In the genomic region with DNA sequence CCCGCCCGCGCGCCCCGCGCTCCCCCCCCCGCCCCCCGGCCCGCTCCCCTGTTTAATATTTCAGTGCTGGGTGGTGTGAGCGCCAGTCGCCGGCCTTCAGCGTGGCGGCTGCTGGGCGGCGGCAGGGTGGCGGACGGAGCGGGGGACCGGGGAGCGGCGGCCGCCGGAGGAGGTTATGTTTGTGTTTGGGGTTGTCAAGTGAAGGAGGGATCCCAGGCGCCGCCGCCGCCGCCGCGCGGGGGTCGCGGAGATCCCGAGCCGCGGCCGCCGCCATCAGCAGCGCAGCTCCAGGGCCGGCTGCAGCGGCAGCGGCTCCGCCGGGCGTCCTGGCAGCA, we compare ENCODE assay signal across 8 cellular contexts. TPM values are rescaled to one million over a fixed set of nuclear protein-coding genes. Genes with fewer than 3 reads are reported as not detected.
DNase-seq lines count a peak whose midpoint lies in the region; ATAC-seq and TF ChIP-seq lines count a peak whose summit lies in the region.

A gene (plus strand): TSS at position 82 of the 335 bp plus-strand sequence. CDS start 3,317 bp downstream, outside the sequence.

- peaks cover 10% of the 10 kb centered on the region for H3K79me1 ChIP-seq in mesendoderm (ENCODE audit: low read length)

- peak within 1 kb of the TSS; percentile 98 for H2BK120ac ChIP-seq in mesendoderm (ENCODE audit: low read depth, low read length)

- H2AFZ ChIP-seq in SU-DHL-6 (ENCODE audit: low read depth, low read length, severe bottlenecking) = peak within 1 kb of the TSS; percentile 85

- H2BK5ac ChIP-seq in mesendoderm (ENCODE audit: low read length) = peak within 1 kb of the TSS; percentile 17

- H3K27me3 ChIP-seq in BLaER1 treated with 17β-estradiol and CSF1 and Interleukin-3, amounts not matched to agents 10 nM and 100 nM = no peaks in the 10 kb centered on the region
- H3K27me3 ChIP-seq in SU-DHL-6 (ENCODE audit: low read length) = no peaks in the 10 kb centered on the region
- no peaks in the 10 kb centered on the region for H3K27me3 ChIP-seq in mesendoderm (ENCODE audit: insufficient read depth, low read length, poor library complexity)
- H3K27me3 ChIP-seq in testis = no peaks in the 10 kb centered on the region

- peaks cover 26% of the 10 kb centered on the region for H3F3A ChIP-seq in SU-DHL-6 (ENCODE audit: insufficient read depth)

- H3K4me1 Mint-ChIP-seq in effector memory CD8-positive, alpha-beta T cell (ENCODE audit: low read depth in 2 of 2) = peaks cover 21 to 28% of the 10 kb centered on the region in 2 donors

- H3K9me3 ChIP-seq in BLaER1 treated with 17β-estradiol and CSF1 and Interleukin-3, amounts not matched to agents 10 nM and 100 nM (replicated peaks in 1 of 11) = peaks cover 2 to 7% (median 5%) of the 10 kb centered on the region in 11 experiments; a peak in 21 of 22 replicates
- H3K9me3 ChIP-seq in HEK293 (ENCODE audit: control insufficient read depth, insufficient read depth, low read depth, low read length) (no peaks in the 10 kb centered on the region), SU-DHL-6 (ENCODE audit: insufficient read depth, low read length) (no peaks in the 10 kb centered on the region), testis (no peaks in the 10 kb centered on the region)

- H4K5ac ChIP-seq in mesendoderm (ENCODE audit: low read length) = no peak within 1 kb of the TSS

- no peaks in the 10 kb centered on the region for H3K27me3 Mint-ChIP-seq in effector memory CD8-positive, alpha-beta T cell

- H3K4me3 Mint-ChIP-seq in effector memory CD8-positive, alpha-beta T cell = peak within 1 kb of the TSS; percentile 98 to 99

- peak within 1 kb of the TSS; percentile 75 to 92 (median 82) for H3K4me3 ChIP-seq in BLaER1 treated with 17β-estradiol and CSF1 and Interleukin-3, amounts not matched to agents 10 nM and 100 nM
- peak within 1 kb of the TSS; percentile 68 for H3K4me3 ChIP-seq in HEK293 (ENCODE audit: low read depth, low read length)
- peak within 1 kb of the TSS; percentile 81 for H3K4me3 ChIP-seq in SU-DHL-6 (ENCODE audit: insufficient read depth, low read length, poor library complexity, severe bottlenecking)
- H3K4me3 ChIP-seq in mesendoderm (ENCODE audit: low read length) = peak within 1 kb of the TSS; percentile 83
- H3K4me3 ChIP-seq in testis = peak within 1 kb of the TSS; percentile 77 to 78

- peak within 1 kb of the TSS; percentile 83 to 100 (median 95) for H3K27ac ChIP-seq in BLaER1 treated with 17β-estradiol and CSF1 and Interleukin-3, amounts not matched to agents 10 nM and 100 nM
- H3K27ac ChIP-seq in HEK293 (ENCODE audit: extremely low read depth, low read depth, low read length) (peak within 1 kb of the TSS; percentile 84), SU-DHL-6 (ENCODE audit: low read depth, low read length) (peak within 1 kb of the TSS; percentile 17; the same call in 1 of the 2 replicates), mesendoderm (ENCODE audit: low read depth, low read length) (peak within 1 kb of the TSS; percentile 93), testis (peak within 1 kb of the TSS; percentile 88 to 96)

- peak within 1 kb of the TSS; percentile 52 for H3K23ac ChIP-seq in mesendoderm (ENCODE audit: low read length)

- H3K56ac ChIP-seq in mesendoderm (ENCODE audit: low read length) = peak within 1 kb of the TSS; percentile 95

- peaks cover 36% of the 10 kb centered on the region for H3K36me3 Mint-ChIP-seq in effector memory CD8-positive, alpha-beta T cell (ENCODE audit: insufficient read depth)

- no peaks in the 10 kb centered on the region for H3K9me3 Mint-ChIP-seq in effector memory CD8-positive, alpha-beta T cell

- peak within 1 kb of the TSS; percentile 95 for H3K4ac ChIP-seq in mesendoderm (ENCODE audit: low read depth, low read length)

- peaks cover 9 to 28% (median 16%) of the 10 kb centered on the region in 11 experiments for H3K36me3 ChIP-seq in BLaER1 treated with 17β-estradiol and CSF1 and Interleukin-3, amounts not matched to agents 10 nM and 100 nM
- H3K36me3 ChIP-seq in HEK293 (ENCODE audit: control insufficient read depth in 2 of 2, insufficient read depth in 1 of 2, low read length in 2 of 2) (peaks cover 4 to 15% of the 10 kb centered on the region in 2 experiments; a peak in 2 of 3 replicates), SU-DHL-6 (ENCODE audit: low read length) (peaks cover 11% of the 10 kb centered on the region; the same call in 1 of the 2 replicates), mesendoderm (ENCODE audit: control insufficient read depth, insufficient read depth, low read length) (peaks cover 4% of the 10 kb centered on the region), testis (ENCODE audit: low read depth, missing control alignments) (no peaks in the 10 kb centered on the region)

- TF ChIP-seq POLR2A in testis (IDR thresholded peaks at IDR 0.05) = no peak

- H4K8ac ChIP-seq in mesendoderm (ENCODE audit: low read depth, low read length) = peak within 1 kb of the TSS; percentile 90

- peak within 1 kb of the TSS; percentile 77 for H2BK15ac ChIP-seq in mesendoderm (replicated peaks; ENCODE audit: low read depth)

- no peak for ATAC-seq in effector memory CD8-positive, alpha-beta T cell (replicated peaks)
- no peak for ATAC-seq in HG02623 (IDR thresholded peaks at IDR 0.05; ENCODE audit: unreplicated experiment)

- H3K9me2 ChIP-seq in SU-DHL-6 (replicated peaks; ENCODE audit: insufficient read depth, low read length) = no peaks in the 10 kb centered on the region

- peak within 1 kb of the TSS; percentile 87 to 99 (median 94) for H3K9ac ChIP-seq in BLaER1 treated with 17β-estradiol and CSF1 and Interleukin-3, amounts not matched to agents 10 nM and 100 nM
- H3K9ac ChIP-seq in SU-DHL-6 (ENCODE audit: low read length) = peak within 1 kb of the TSS; percentile 67
- H3K9ac ChIP-seq in mesendoderm (ENCODE audit: low read length) = peak within 1 kb of the TSS; percentile 88

- peak within 1 kb of the TSS; percentile 100 for H3K18ac ChIP-seq in mesendoderm (ENCODE audit: low read length)

- H4K20me1 ChIP-seq in BLaER1 treated with 17β-estradiol and CSF1 and Interleukin-3, amounts not matched to agents 10 nM and 100 nM = peaks cover 0 to 22% (median 8%) of the 10 kb centered on the region in 11 experiments; a peak in 7 of 22 replicates
- peaks cover 4% of the 10 kb centered on the region; the same call in 1 of the 2 replicates for H4K20me1 ChIP-seq in SU-DHL-6 (ENCODE audit: low read depth, low read length)

- CTCF ChIA-PET in HEK293 (lab: Yijun Ruan, JAX) = no interaction called here

- H3K4me2 ChIP-seq in BLaER1 treated with 17β-estradiol and CSF1 and Interleukin-3, amounts not matched to agents 10 nM and 100 nM = peak within 1 kb of the TSS; percentile 82 to 96 (median 89)
- H3K4me2 ChIP-seq in SU-DHL-6 (ENCODE audit: low read depth, low read length, poor library complexity, severe bottlenecking) (peak within 1 kb of the TSS; percentile 89), mesendoderm (ENCODE audit: low read length) (peak within 1 kb of the TSS; percentile 98)

- DNase-seq in effector memory CD8-positive, alpha-beta T cell = peak in 2 of 3 experiments; percentile 9 to 23
- DNase-seq in mesendoderm = peak; percentile 47
- no peak for DNase-seq in testis
- DNase-seq in NCI-H1048 (lab: John Stamatoyannopoulos, UW) = no peak

- H2AK5ac ChIP-seq in mesendoderm (ENCODE audit: low read length) = no peak within 1 kb of the TSS

- no CpG with 5 or more reads among the region's 46 CpGs for WGBS in mesendoderm (ENCODE audit: extremely low coverage, insufficient coverage, low lambda C conversion rate)
- 0% methylated on average over 25 of the region's 46 CpGs; no CpG with 5 or more reads in 1 of the 2 donors for WGBS in testis, 2 donors

- intact Hi-C loops in testis (cut with DNase I; ENCODE audit: low total_unique reads) = no loop called here

- POLR2A ChIA-PET in HEK293 (lab: Yijun Ruan, JAX) = interaction anchor here (0.6 to 0.9 kb wide), 3 partner anchors 91 to 1557 kb away, joined by 3 read pairs; no protein-coding TSS in a partner anchor

- peaks cover 38% of the 10 kb centered on the region for H3K79me2 ChIP-seq in SU-DHL-6 (ENCODE audit: insufficient read depth, low read length)
- peaks cover 23% of the 10 kb centered on the region for H3K79me2 ChIP-seq in mesendoderm (ENCODE audit: control insufficient read depth, insufficient read depth, low read length)

- peak within 1 kb of the TSS; percentile 99 to 100 for H3K27ac Mint-ChIP-seq in effector memory CD8-positive, alpha-beta T cell

- H3K4me1 ChIP-seq in BLaER1 treated with 17β-estradiol and CSF1 and Interleukin-3, amounts not matched to agents 10 nM and 100 nM = peaks cover 27 to 44% (median 32%) of the 10 kb centered on the region in 10 experiments
- peaks cover 18% of the 10 kb centered on the region for H3K4me1 ChIP-seq in HEK293 (ENCODE audit: control insufficient read depth, insufficient read depth, low read length)
- H3K4me1 ChIP-seq in mesendoderm (ENCODE audit: control insufficient read depth, low read depth, low read length) = peaks cover 2% of the 10 kb centered on the region
- peaks cover 16% of the 10 kb centered on the region for H3K4me1 ChIP-seq in testis

- TF ChIP-seq CTCF in HEK293 (tag by site-specific recombination; IDR thresholded peaks at IDR 0.05) (no peak), SU-DHL-6 (IDR thresholded peaks at IDR 0.05; ENCODE audit: insufficient read depth, low read length, poor library complexity, severe bottlenecking) (no peak), testis (IDR thresholded peaks at IDR 0.05) (no peak)

TF ChIP-seq in HEK293, 187 proteins besides CTCF, POLR2A, EP300 and RAD21:
- TF ChIP-seq WT1 (tag by site-specific recombination; IDR thresholded peaks at IDR 0.05) = no peak
- TF ChIP-seq ZNF366 (tag by site-specific recombination; conservative IDR thresholded peaks at IDR 0.05) = no peak
- TF ChIP-seq, protein P1, sequence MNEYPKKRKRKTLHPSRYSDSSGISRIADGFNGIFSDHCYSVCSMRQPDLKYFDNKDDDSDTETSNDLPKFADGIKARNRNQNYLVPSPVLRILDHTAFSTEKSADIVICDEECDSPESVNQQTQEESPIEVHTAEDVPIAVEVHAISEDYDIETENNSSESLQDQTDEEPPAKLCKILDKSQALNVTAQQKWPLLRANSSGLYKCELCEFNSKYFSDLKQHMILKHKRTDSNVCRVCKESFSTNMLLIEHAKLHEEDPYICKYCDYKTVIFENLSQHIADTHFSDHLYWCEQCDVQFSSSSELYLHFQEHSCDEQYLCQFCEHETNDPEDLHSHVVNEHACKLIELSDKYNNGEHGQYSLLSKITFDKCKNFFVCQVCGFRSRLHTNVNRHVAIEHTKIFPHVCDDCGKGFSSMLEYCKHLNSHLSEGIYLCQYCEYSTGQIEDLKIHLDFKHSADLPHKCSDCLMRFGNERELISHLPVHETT (tag by site-specific recombination; IDR thresholded peaks at IDR 0.05) = no peak
- TF ChIP-seq MEIS1 (CRISPR knock-in tag; IDR thresholded peaks at IDR 0.05; ENCODE audit: borderline replicate concordance) = no peak
- no peak for TF ChIP-seq ZBTB48 (tag by site-specific recombination; IDR thresholded peaks at IDR 0.05)

RNA-seq across cellular contexts. Expression of the gene that starts here (rescaled TPM):
- 7.4 TPM for polyA plus RNA-seq in mesendoderm (2013, experiment 1 of 2)
- 7.5 TPM for polyA plus RNA-seq in mesendoderm (2013, experiment 2 of 2)
- 10 to 100 TPM; 44.1 to 53.3 TPM for total RNA-seq in testis
- polyA plus RNA-seq in testis (ENCODE audit: insufficient read depth, low read depth, low replicate concordance) = 15.5 TPM

Comparison
In these comparisons a context has a peak if more than half of its experiments do, and no peak if none do; other contexts are left out.
1. H3K27ac ChIP-seq: peak in every context shown above with its lines; median percentile 95 in BLaER1 treated with 17β-estradiol and CSF1 and Interleukin-3, amounts not matched to agents 10 nM and 100 nM; 93 in mesendoderm; 92 in testis; 84 in HEK293; 17 in SU-DHL-6.
2. DNase-seq: peak in effector memory CD8-positive, alpha-beta T cell (2 of 3) and mesendoderm (single experiment); none in testis (single experiment) and NCI-H1048 (single experiment).
3. Peak in every context shown above with its lines, with median percentiles within 50 percentile points of each other: H3K4me2 ChIP-seq, H3K4me3 ChIP-seq and H3K9ac ChIP-seq.